Comparison of ENCODE assay signal across 1 cellular context in the genomic region with DNA sequence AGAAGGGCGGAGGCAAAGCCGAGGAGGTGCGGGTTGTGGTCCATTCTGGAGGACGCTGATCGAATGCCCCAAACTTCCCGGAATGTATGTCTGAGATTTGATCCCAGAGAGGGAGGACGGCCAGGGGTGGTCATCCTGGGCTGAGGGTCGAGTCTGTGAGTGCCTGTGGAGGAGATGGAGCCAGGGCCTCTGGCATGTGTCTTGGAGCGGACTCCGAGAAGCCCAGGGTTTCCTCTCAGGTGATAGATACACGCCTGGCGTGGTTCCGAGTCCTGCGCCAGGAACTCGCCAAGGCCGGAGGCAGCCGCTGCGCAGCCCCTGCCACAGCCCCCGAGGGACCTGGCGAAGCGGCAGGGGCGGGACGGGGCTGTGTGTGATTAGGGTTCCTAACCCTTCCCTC.
TF ChIP-seq lines count a peak whose summit lies in the region.

No MANE protein-coding gene starts in this region.

TF ChIP-seq in GM23338, 12 proteins besides CTCF, POLR2A, EP300 and RAD21 (continued from another document):
- TF ChIP-seq, protein P1, sequence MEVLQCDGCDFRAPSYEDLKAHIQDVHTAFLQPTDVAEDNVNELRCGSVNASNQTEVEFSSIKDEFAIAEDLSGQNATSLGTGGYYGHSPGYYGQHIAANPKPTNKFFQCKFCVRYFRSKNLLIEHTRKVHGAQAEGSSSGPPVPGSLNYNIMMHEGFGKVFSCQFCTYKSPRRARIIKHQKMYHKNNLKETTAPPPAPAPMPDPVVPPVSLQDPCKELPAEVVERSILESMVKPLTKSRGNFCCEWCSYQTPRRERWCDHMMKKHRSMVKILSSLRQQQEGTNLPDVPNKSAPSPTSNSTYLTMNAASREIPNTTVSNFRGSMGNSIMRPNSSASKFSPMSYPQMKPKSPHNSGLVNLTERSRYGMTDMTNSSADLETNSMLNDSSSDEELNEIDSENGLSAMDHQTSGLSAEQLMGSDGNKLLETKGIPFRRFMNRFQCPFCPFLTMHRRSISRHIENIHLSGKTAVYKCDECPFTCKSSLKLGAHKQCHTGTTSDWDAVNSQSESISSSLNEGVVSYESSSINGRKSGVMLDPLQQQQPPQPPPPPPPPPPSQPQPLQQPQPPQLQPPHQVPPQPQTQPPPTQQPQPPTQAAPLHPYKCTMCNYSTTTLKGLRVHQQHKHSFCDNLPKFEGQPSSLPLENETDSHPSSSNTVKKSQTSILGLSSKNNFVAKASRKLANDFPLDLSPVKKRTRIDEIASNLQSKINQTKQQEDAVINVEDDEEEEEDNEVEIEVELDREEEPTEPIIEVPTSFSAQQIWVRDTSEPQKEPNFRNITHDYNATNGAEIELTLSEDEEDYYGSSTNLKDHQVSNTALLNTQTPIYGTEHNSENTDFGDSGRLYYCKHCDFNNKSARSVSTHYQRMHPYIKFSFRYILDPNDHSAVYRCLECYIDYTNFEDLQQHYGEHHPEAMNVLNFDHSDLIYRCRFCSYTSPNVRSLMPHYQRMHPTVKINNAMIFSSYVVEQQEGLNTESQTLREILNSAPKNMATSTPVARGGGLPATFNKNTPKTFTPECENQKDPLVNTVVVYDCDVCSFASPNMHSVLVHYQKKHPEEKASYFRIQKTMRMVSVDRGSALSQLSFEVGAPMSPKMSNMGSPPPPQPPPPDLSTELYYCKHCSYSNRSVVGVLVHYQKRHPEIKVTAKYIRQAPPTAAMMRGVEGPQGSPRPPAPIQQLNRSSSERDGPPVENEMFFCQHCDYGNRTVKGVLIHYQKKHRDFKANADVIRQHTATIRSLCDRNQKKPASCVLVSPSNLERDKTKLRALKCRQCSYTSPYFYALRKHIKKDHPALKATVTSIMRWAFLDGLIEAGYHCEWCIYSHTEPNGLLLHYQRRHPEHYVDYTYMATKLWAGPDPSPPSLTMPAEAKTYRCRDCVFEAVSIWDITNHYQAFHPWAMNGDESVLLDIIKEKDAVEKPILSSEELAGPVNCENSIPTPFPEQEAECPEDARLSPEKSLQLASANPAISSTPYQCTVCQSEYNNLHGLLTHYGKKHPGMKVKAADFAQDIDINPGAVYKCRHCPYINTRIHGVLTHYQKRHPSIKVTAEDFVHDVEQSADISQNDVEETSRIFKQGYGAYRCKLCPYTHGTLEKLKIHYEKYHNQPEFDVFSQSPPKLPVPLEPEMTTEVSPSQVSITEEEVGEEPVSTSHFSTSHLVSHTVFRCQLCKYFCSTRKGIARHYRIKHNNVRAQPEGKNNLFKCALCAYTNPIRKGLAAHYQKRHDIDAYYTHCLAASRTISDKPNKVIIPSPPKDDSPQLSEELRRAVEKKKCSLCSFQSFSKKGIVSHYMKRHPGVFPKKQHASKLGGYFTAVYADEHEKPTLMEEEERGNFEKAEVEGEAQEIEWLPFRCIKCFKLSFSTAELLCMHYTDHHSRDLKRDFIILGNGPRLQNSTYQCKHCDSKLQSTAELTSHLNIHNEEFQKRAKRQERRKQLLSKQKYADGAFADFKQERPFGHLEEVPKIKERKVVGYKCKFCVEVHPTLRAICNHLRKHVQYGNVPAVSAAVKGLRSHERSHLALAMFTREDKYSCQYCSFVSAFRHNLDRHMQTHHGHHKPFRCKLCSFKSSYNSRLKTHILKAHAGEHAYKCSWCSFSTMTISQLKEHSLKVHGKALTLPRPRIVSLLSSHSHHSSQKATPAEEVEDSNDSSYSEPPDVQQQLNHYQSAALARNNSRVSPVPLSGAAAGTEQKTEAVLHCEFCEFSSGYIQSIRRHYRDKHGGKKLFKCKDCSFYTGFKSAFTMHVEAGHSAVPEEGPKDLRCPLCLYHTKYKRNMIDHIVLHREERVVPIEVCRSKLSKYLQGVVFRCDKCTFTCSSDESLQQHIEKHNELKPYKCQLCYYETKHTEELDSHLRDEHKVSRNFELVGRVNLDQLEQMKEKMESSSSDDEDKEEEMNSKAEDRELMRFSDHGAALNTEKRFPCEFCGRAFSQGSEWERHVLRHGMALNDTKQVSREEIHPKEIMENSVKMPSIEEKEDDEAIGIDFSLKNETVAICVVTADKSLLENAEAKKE (CRISPR knock-in tag; IDR thresholded peaks at IDR 0.05), result no peak
- TF ChIP-seq STAT1 (IDR thresholded peaks at IDR 0.05; ENCODE audit: unreplicated experiment), result no peak
